ENCODE assay signal across 9 cellular contexts in the genomic region with DNA sequence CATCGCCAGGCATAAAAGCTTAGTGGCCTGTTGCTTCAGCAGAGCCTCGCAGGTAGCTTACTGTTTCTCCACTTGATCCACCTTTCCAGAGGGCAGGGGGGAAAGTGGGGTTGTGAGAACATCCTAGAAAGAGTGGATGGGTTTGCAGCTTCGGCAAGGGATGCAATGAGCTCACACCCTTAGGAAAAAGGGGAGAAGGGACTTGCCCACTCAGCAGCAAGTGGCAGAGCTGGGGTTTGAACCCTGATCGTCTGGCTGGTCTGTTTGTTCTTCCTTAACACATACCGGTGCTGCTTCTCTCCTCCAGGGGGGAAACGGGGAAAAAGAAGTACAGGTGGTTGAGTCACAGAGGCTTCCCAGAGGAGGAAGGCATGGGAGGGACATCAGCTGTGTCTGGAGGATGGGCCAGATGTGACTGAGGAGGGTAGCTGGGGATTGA. TPM values are rescaled to one million over a fixed set of nuclear protein-coding genes. Genes with fewer than 3 reads are reported as not detected.
DNase-seq lines count a peak whose midpoint lies in the region; ATAC-seq, FAIRE-seq and TF ChIP-seq lines count a peak whose summit lies in the region.
"Had no signal": no experiment of that assay in that cellular context is flagged by ENCODE, and none has a peak within 500 bp of the region (broad histone marks: within the 10 kb centered on the region; RNA-seq: fewer than 3 reads in every experiment).

No MANE protein-coding gene starts in this region.

- H2AFZ ChIP-seq in SU-DHL-6 (ENCODE audit: low read depth, low read length, severe bottlenecking): no peak overlapping the region

- peak; percentile 69 for DNase-seq in DMS 273 (lab: John Stamatoyannopoulos, UW; ENCODE audit: unreplicated experiment)
- DNase-seq in DMS 273 treated with DMSO at 0.1 percent for 48 hours (lab: John Stamatoyannopoulos, UW): no peak
- DNase-seq in fibroblast of the aortic adventitia (ENCODE audit: low read depth): peak; percentile 9
- no peak for DNase-seq in HTR-8/SVneo (ENCODE audit: insufficient read length, low spot score)

- H3K4me1 ChIP-seq in rectal smooth muscle tissue (ENCODE audit: control insufficient read depth, insufficient read depth, low read length): peaks cover 12% of the 10 kb centered on the region

- H3K4me2 ChIP-seq in SU-DHL-6 (ENCODE audit: low read depth, low read length, poor library complexity, severe bottlenecking): peak overlapping the region; percentile 77

- peak overlapping the region; percentile 34 for H3K27ac ChIP-seq in SU-DHL-6 (ENCODE audit: low read depth, low read length)
- H3K27ac ChIP-seq in rectal smooth muscle tissue (ENCODE audit: low read depth, low read length): no peak overlapping the region

- H3K79me2 ChIP-seq in SU-DHL-6 (ENCODE audit: insufficient read depth, low read length): peaks cover 57% of the 10 kb centered on the region

- no peak for FAIRE-seq in HTR-8/SVneo (lab: Jason Lieb, UNC)
- FAIRE-seq: A204.1 had no signal

- H4K20me1 ChIP-seq in SU-DHL-6 (ENCODE audit: low read depth, low read length): no peaks in the 10 kb centered on the region; the same call in 1 of the 2 replicates

- H3K27me3 ChIP-seq in SU-DHL-6 (ENCODE audit: low read length) (no peaks in the 10 kb centered on the region), rectal smooth muscle tissue (ENCODE audit: control insufficient read depth, insufficient read depth, low read length) (no peaks in the 10 kb centered on the region)

- peak overlapping the region; percentile 80 for H3K9ac ChIP-seq in SU-DHL-6 (ENCODE audit: low read length)
- peak overlapping the region; percentile 13 for H3K9ac ChIP-seq in rectal smooth muscle tissue (ENCODE audit: low read length)

- no peak for ATAC-seq in GM21381 (IDR thresholded peaks at IDR 0.05; ENCODE audit: unreplicated experiment)
- no peak for ATAC-seq in HG03135 (IDR thresholded peaks at IDR 0.05; ENCODE audit: unreplicated experiment)

- H3K4me3 ChIP-seq in SU-DHL-6 (ENCODE audit: insufficient read depth, low read length, poor library complexity, severe bottlenecking) (peak overlapping the region; percentile 65), fibroblast of the aortic adventitia (ENCODE audit: low read depth, low read length) (peak overlapping the region; percentile 73), rectal smooth muscle tissue (ENCODE audit: low read length) (peak overlapping the region; percentile 85)

- H3K36me3 ChIP-seq in SU-DHL-6 (ENCODE audit: low read length) (no peaks in the 10 kb centered on the region), rectal smooth muscle tissue (ENCODE audit: control insufficient read depth, insufficient read depth, low read length) (no peaks in the 10 kb centered on the region)

- TF ChIP-seq CTCF in SU-DHL-6 (IDR thresholded peaks at IDR 0.05; ENCODE audit: insufficient read depth, low read length, poor library complexity, severe bottlenecking) (no peak), fibroblast of the aortic adventitia (IDR thresholded peaks at IDR 0.05; ENCODE audit: insufficient read depth, low read length) (no peak)

- H3K9me2 ChIP-seq in SU-DHL-6 (replicated peaks; ENCODE audit: insufficient read depth, low read length): no peaks in the 10 kb centered on the region

- no peaks in the 10 kb centered on the region for H3K9me3 ChIP-seq in SU-DHL-6 (ENCODE audit: insufficient read depth, low read length)

- H3F3A ChIP-seq in SU-DHL-6 (ENCODE audit: insufficient read depth): peaks cover 6% of the 10 kb centered on the region; the same call in 1 of the 2 replicates

RNA-seq across cellular contexts. Expression of a gene that starts 1.0 kb away (rescaled TPM):
- total RNA-seq in fibroblast of the aortic adventitia (ENCODE audit: low replicate concordance): 2.8 and 8.9 TPM in 2 replicates

RNA-seq across cellular contexts. Expression of a gene that starts 50.5 kb away (rescaled TPM):
- total RNA-seq in fibroblast of the aortic adventitia (ENCODE audit: low replicate concordance): 2.0 and 4.7 TPM in 2 replicates

Comparison
In these comparisons a context has a peak if more than half of its experiments do, and no peak if none do; other contexts are left out.
1. DNase-seq: peak in DMS 273 (single experiment) and fibroblast of the aortic adventitia (single experiment); none in DMS 273 treated with DMSO at 0.1 percent for 48 hours (single experiment) and HTR-8/SVneo (single experiment).
2. Peak in every context shown above with its lines, with median percentiles within 50 percentile points of each other: H3K4me3 ChIP-seq.